Comparison of ENCODE assay signal across 14 cellular contexts in genomic region chr7:67738958-67739357, GRCh38.
A peak's percentile ranks its signal among the peaks of the same experiment; 100 is the strongest.
DNase-seq lines count a peak whose midpoint lies in the region; ATAC-seq and TF ChIP-seq lines count a peak whose summit lies in the region.
"Had no signal": no experiment of that assay in that cellular context is flagged by ENCODE, and none has a peak within 500 bp of the region (broad histone marks: within the 10 kb centered on the region; RNA-seq: fewer than 3 reads in every experiment).

No MANE protein-coding gene starts in this region.

- TF ChIP-seq RAD21 in liver (IDR thresholded peaks at IDR 0.05), result peak; percentile 60 to 61

- no peak overlapping the region for H3K4me3 ChIP-seq in liver (ENCODE audit: low read depth in 1 of 3, low read length in 3 of 3)
- H3K4me3 ChIP-seq: GM12878 had no signal

- no peak overlapping the region for H3K9ac ChIP-seq in liver (ENCODE audit: low read depth in 1 of 2, low read length in 2 of 2)

- 27% methylated on average over 6 of the region's 6 CpGs for WGBS in liver

- ATAC-seq in HG03342 (IDR thresholded peaks at IDR 0.05; ENCODE audit: unreplicated experiment), result no peak
- ATAC-seq: GM12878 had no signal

- DNase-seq in NCI-H748 (lab: John Stamatoyannopoulos, UW; ENCODE audit: unreplicated experiment) (peak; percentile 10), NCI-H748 treated with DMSO at 0.1 percent for 48 hours (lab: John Stamatoyannopoulos, UW) (no peak), dedifferentiated amniotic fluid mesenchymal stem cell (ENCODE audit: extremely low spot score) (peak; percentile 36), NCI-H2227 treated with DMSO at 0.1 percent for 48 hours (lab: John Stamatoyannopoulos, UW) (no peak), NCI-H524 (lab: John Stamatoyannopoulos, UW) (no peak), NCI-H1105 (lab: John Stamatoyannopoulos, UW) (no peak)
- DNase-seq: DMS153, KG1, kidney, NCI-H345 had no signal

- peak overlapping the region; percentile 57 to 69 for H3K27ac ChIP-seq in liver (ENCODE audit: low read depth in 1 of 2, low read length in 2 of 2)
- H3K27ac ChIP-seq: 22Rv1 had no signal

- no peaks in the 10 kb centered on the region for H3K36me3 ChIP-seq in liver (ENCODE audit: control insufficient read depth in 4 of 4, insufficient read depth in 3 of 4, low read depth in 1 of 4, low read length in 3 of 4)

- no peaks in the 10 kb centered on the region for H3K27me3 ChIP-seq in liver (ENCODE audit: control insufficient read depth in 4 of 4, insufficient read depth in 4 of 4, low read length in 3 of 4)

- H3K9me3 ChIP-seq in liver (ENCODE audit: control insufficient read depth in 4 of 4, low read length in 3 of 4), result no peaks in the 10 kb centered on the region

- H3K4me1 ChIP-seq in liver (ENCODE audit: control insufficient read depth in 4 of 4, insufficient read depth in 4 of 4, low read length in 3 of 4), result peaks cover 0 to 14% (median 6%) of the 10 kb centered on the region in 4 donors

- TF ChIP-seq CTCF in liver (IDR thresholded peaks at IDR 0.05; ENCODE audit: low read depth, low read length, missing input control), result no peak

TF ChIP-seq in liver, 16 proteins besides CTCF, POLR2A, EP300 and RAD21:
- TF ChIP-seq, protein P1, sequence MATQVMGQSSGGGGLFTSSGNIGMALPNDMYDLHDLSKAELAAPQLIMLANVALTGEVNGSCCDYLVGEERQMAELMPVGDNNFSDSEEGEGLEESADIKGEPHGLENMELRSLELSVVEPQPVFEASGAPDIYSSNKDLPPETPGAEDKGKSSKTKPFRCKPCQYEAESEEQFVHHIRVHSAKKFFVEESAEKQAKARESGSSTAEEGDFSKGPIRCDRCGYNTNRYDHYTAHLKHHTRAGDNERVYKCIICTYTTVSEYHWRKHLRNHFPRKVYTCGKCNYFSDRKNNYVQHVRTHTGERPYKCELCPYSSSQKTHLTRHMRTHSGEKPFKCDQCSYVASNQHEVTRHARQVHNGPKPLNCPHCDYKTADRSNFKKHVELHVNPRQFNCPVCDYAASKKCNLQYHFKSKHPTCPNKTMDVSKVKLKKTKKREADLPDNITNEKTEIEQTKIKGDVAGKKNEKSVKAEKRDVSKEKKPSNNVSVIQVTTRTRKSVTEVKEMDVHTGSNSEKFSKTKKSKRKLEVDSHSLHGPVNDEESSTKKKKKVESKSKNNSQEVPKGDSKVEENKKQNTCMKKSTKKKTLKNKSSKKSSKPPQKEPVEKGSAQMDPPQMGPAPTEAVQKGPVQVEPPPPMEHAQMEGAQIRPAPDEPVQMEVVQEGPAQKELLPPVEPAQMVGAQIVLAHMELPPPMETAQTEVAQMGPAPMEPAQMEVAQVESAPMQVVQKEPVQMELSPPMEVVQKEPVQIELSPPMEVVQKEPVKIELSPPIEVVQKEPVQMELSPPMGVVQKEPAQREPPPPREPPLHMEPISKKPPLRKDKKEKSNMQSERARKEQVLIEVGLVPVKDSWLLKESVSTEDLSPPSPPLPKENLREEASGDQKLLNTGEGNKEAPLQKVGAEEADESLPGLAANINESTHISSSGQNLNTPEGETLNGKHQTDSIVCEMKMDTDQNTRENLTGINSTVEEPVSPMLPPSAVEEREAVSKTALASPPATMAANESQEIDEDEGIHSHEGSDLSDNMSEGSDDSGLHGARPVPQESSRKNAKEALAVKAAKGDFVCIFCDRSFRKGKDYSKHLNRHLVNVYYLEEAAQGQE (IDR thresholded peaks at IDR 0.05), result peak; percentile 70
- TF ChIP-seq, protein P2, sequence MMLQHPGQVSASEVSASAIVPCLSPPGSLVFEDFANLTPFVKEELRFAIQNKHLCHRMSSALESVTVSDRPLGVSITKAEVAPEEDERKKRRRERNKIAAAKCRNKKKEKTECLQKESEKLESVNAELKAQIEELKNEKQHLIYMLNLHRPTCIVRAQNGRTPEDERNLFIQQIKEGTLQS (IDR thresholded peaks at IDR 0.05), result no peak
- peak in 1 of 2 donors; percentile 44 for TF ChIP-seq GABPA (IDR thresholded peaks at IDR 0.05 in 1 of 2, conservative IDR thresholded peaks at IDR 0.05 in 1 of 2)
- TF ChIP-seq, protein P3, sequence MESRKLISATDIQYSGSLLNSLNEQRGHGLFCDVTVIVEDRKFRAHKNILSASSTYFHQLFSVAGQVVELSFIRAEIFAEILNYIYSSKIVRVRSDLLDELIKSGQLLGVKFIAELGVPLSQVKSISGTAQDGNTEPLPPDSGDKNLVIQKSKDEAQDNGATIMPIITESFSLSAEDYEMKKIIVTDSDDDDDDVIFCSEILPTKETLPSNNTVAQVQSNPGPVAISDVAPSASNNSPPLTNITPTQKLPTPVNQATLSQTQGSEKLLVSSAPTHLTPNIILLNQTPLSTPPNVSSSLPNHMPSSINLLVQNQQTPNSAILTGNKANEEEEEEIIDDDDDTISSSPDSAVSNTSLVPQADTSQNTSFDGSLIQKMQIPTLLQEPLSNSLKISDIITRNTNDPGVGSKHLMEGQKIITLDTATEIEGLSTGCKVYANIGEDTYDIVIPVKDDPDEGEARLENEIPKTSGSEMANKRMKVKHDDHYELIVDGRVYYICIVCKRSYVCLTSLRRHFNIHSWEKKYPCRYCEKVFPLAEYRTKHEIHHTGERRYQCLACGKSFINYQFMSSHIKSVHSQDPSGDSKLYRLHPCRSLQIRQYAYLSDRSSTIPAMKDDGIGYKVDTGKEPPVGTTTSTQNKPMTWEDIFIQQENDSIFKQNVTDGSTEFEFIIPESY (IDR thresholded peaks at IDR 0.05), result peak; percentile 80
- peak; percentile 47 for TF ChIP-seq HNF4G (IDR thresholded peaks at IDR 0.05)
- peak; percentile 85 for TF ChIP-seq YY1 (IDR thresholded peaks at IDR 0.05)
- TF ChIP-seq SP1 (IDR thresholded peaks at IDR 0.05), result peak; percentile 91
- TF ChIP-seq EGR1 (IDR thresholded peaks at IDR 0.05; ENCODE audit: low read depth in 2 of 2), result peak; percentile 36 to 78
- no peak for TF ChIP-seq TAF1 (conservative IDR thresholded peaks at IDR 0.05)
- peak; percentile 78 to 89 for TF ChIP-seq RXRA (IDR thresholded peaks at IDR 0.05)
- peak; percentile 49 for TF ChIP-seq NR2F2 (IDR thresholded peaks at IDR 0.05)
- peak; percentile 90 to 91 for TF ChIP-seq JUND (IDR thresholded peaks at IDR 0.05)
- peak; percentile 54 for TF ChIP-seq FOXA1 (IDR thresholded peaks at IDR 0.05)
- TF ChIP-seq HNF4A (conservative IDR thresholded peaks at IDR 0.05), result peak; percentile 73 to 84
- TF ChIP-seq, protein P4, sequence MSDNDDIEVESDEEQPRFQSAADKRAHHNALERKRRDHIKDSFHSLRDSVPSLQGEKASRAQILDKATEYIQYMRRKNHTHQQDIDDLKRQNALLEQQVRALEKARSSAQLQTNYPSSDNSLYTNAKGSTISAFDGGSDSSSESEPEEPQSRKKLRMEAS (IDR thresholded peaks at IDR 0.05), result peak; percentile 85
- TF ChIP-seq FOXA2 (IDR thresholded peaks at IDR 0.05), result peak; percentile 54

Comparison
In these comparisons a context has a peak if more than half of its experiments do, and no peak if none do; other contexts are left out.
1. DNase-seq: peak in NCI-H748 (single experiment) and dedifferentiated amniotic fluid mesenchymal stem cell (single experiment); none in NCI-H748 treated with DMSO at 0.1 percent for 48 hours (single experiment), NCI-H2227 treated with DMSO at 0.1 percent for 48 hours (single experiment), NCI-H524 (0 of 2) and NCI-H1105 (single experiment).